Comparison of ENCODE assay signal across 1 cellular context in the genomic region with DNA sequence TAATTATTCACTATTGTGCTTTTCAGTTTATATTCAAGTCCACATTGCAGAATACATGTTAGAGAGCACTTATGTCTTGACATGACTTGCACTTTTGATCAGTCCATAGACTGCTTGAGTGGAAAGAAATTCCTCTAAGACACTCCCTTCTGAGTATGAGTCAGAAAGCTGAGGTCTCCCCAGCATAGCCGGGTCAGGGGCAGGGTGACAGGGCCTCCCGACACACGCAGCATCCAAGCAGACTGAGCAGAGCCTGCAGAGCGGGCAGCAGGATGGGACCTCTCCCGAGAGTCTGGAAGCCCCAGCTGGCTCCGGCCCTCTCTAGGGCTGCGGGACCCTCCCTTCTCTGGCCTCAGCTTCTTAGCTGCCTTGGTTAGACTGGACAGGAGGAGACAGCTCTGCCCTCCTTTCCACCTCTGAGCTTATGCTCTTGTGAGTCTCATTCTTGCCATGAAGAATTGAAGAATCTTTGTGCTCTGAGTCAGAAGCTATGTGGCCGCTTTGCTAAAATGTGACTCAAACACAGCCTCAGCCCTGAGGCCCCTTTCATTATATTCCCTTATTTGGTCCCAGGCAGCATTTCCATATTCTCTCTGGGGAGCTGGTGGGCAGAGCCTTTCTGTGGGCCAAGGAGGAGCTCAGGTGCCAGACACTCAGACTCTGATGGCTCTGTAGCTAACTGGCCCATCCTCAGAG.
TF ChIP-seq lines count a peak whose summit lies in the region.

No MANE protein-coding gene starts in this region.

TF ChIP-seq in H1, 55 proteins besides CTCF, POLR2A, EP300 and RAD21 (continued from another document):
- no peak for TF ChIP-seq FOSL1 (IDR thresholded peaks at IDR 0.05; ENCODE audit: insufficient read depth, low read depth, low read length)
- no peak for TF ChIP-seq KDM4A (IDR thresholded peaks at IDR 0.05; ENCODE audit: low read depth, low read length, severe bottlenecking)
TF ChIP-seq in H1: peak in this region for 1.
